21 cellular contexts compared by ENCODE assay signal in genomic region chr13:113788413-113789135, GRCh38. TPM values are rescaled to one million over a fixed set of nuclear protein-coding genes. Genes with fewer than 3 reads are reported as not detected.
"Had no signal": no experiment of that assay in that cellular context is flagged by ENCODE, and none has a peak within 500 bp of the region (broad histone marks: within the 10 kb centered on the region; RNA-seq: fewer than 3 reads in every experiment).

No MANE protein-coding gene starts in this region.

- ATAC-seq: activated CD8-positive, alpha-beta T cell treated with anti-CD3 and anti-CD28 coated beads for 36 hours; effector memory CD8-positive, alpha-beta T cell; gastroesophageal sphincter had no signal

- H3K27ac ChIP-seq: adrenal gland, colonic mucosa, dorsolateral prefrontal cortex, gastroesophageal sphincter, stomach, transverse colon, uterus had no signal

- H3K4me1 Mint-ChIP-seq: activated CD4-positive, alpha-beta T cell treated with anti-CD3 and anti-CD28 coated beads, Interleukin-2, amount 10 ng/mL, durations not matched to agents 7 days and 5 days; naive B cell had no signal

- H3K36me3 ChIP-seq: adrenal gland, colonic mucosa, stomach, transverse colon, uterus had no signal

- H3K36me3 Mint-ChIP-seq: activated naive CD8-positive, alpha-beta T cell had no signal

- DNase-seq: activated CD4-positive, alpha-beta T cell treated with anti-CD3 and anti-CD28 coated beads, Interleukin-2, amount 10 ng/mL, durations not matched to agents 7 days and 5 days; activated CD4-positive, CD25-positive, alpha-beta regulatory T cell treated with anti-CD3 and anti-CD28 coated beads, Interleukin-2, amount 50 U/mL, for 72 hours; activated CD8-positive, alpha-beta T cell treated with anti-CD3 and anti-CD28 coated beads for 36 hours; activated naive CD4-positive, alpha-beta T cell; activated T-cell treated with anti-CD3 and anti-CD28 coated beads, Interleukin-2, amount 50 U/mL, for 1 hour; adrenal gland; colonic mucosa; dorsolateral prefrontal cortex; effector memory CD8-positive, alpha-beta T cell; naive B cell; occipital lobe; retina; stimulated activated CD4-positive, alpha-beta T cell treated with anti-CD3 and anti-CD28 coated beads, Interleukin-4, amount 100 ng/mL, for 24 hours; stomach; transverse colon; uterus had no signal

- H3K4me3 ChIP-seq: adrenal gland, colonic mucosa, dorsolateral prefrontal cortex, gastroesophageal sphincter, stomach, transverse colon, uterus had no signal

- H3K4me3 Mint-ChIP-seq: activated CD4-positive, alpha-beta T cell treated with anti-CD3 and anti-CD28 coated beads, Interleukin-2, amount 10 ng/mL, durations not matched to agents 7 days and 5 days; activated CD8-positive, alpha-beta T cell treated with anti-CD3 and anti-CD28 coated beads for 36 hours; activated naive CD8-positive, alpha-beta T cell; central memory CD8-positive, alpha-beta T cell; effector memory CD8-positive, alpha-beta T cell; naive B cell had no signal

- H3K4me1 ChIP-seq: adrenal gland, colonic mucosa, gastroesophageal sphincter, stomach, uterus had no signal

- H3K9me3 Mint-ChIP-seq: activated CD4-positive, alpha-beta T cell treated with anti-CD3 and anti-CD28 coated beads, Interleukin-2, amount 10 ng/mL, durations not matched to agents 7 days and 5 days; activated CD8-positive, alpha-beta T cell treated with anti-CD3 and anti-CD28 coated beads for 36 hours; central memory CD8-positive, alpha-beta T cell; effector memory CD8-positive, alpha-beta T cell; naive B cell had no signal

- H3K27ac Mint-ChIP-seq: activated CD4-positive, alpha-beta T cell treated with anti-CD3 and anti-CD28 coated beads, Interleukin-2, amount 10 ng/mL, durations not matched to agents 7 days and 5 days; activated CD8-positive, alpha-beta T cell treated with anti-CD3 and anti-CD28 coated beads for 36 hours; activated naive CD8-positive, alpha-beta T cell; effector memory CD8-positive, alpha-beta T cell; naive B cell; progenitor cell of endocrine pancreas had no signal

- H3K9me3 ChIP-seq: adrenal gland, colonic mucosa, gastroesophageal sphincter, stomach, transverse colon, uterus had no signal

- H3K27me3 ChIP-seq: adrenal gland, colonic mucosa, dorsolateral prefrontal cortex, gastroesophageal sphincter, uterus had no signal

RNA-seq across cellular contexts. Expression of gene TMEM255B, which starts 29.5 kb away (rescaled TPM):
- polyA plus RNA-seq: neural cell had no signal
